8 cellular contexts compared by ENCODE assay signal in genomic region chr14:55731881-55732498, GRCh38.
DNase-seq lines count a peak whose midpoint lies in the region; ATAC-seq, FAIRE-seq and TF ChIP-seq lines count a peak whose summit lies in the region.

No MANE protein-coding gene starts in this region.

- no peaks in the 10 kb centered on the region for H3K9me3 ChIP-seq in A549

- H3K27me3 ChIP-seq in kidney epithelial cell (ENCODE audit: control insufficient read depth, insufficient read depth, low read length) = no peaks in the 10 kb centered on the region

- H3K4me3 ChIP-seq in A549 (no peak overlapping the region), kidney epithelial cell (ENCODE audit: low read depth, low read length) (no peak overlapping the region)

- peak; percentile 59 for TF ChIP-seq CTCF in A549 (IDR thresholded peaks at IDR 0.05)
- TF ChIP-seq CTCF in kidney epithelial cell (IDR thresholded peaks at IDR 0.05; ENCODE audit: insufficient read depth, low read length, poor library complexity, severe bottlenecking) = peak; percentile 67

- no peak for DNase-seq in A549 (ENCODE audit: low read depth in 1 of 2, low spot score in 1 of 2)
- DNase-seq in SK-MEL-5 (ENCODE audit: low read depth, low spot score) = peak; percentile 57
- DNase-seq in activated naive CD8-positive, alpha-beta T cell treated with anti-CD3 and anti-CD28 coated beads, Interleukin-2, amount 50 U/mL, for 16 hours (ENCODE audit: low read depth, low spot score) = peak; percentile 13
- no peak for DNase-seq in kidney epithelial cell (ENCODE audit: low read depth)
- DNase-seq in stimulated activated CD8-positive, alpha-beta memory T cell treated with anti-CD3 and anti-CD28 coated beads, Interleukin-2, amount 100 ng/mL, for 48 hours (ENCODE audit: low read depth in 2 of 2) = peak; percentile 3 to 28

- no peaks in the 10 kb centered on the region for H3K36me3 ChIP-seq in kidney epithelial cell (ENCODE audit: control insufficient read depth, insufficient read depth, low read length)

- CTCF ChIA-PET in A549 (lab: Yijun Ruan, JAX) = interaction anchor here (0.6 to 2.2 kb wide), 11 partner anchors 10 to 608 kb away, joined by 3 to 8 read pairs (median 3); no protein-coding TSS in a partner anchor

- peaks cover 15% of the 10 kb centered on the region; the same call in 2 of the 3 replicates for H3K4me1 ChIP-seq in A549

- POLR2A ChIA-PET in A549 (lab: Yijun Ruan, JAX) = no interaction called here

- peak overlapping the region in 1 of 2 experiments; percentile 57; a peak in 3 of 6 replicates for H3K27ac ChIP-seq in A549

- TF ChIP-seq RAD21 in A549 (conservative IDR thresholded peaks at IDR 0.05 in 1 of 2, IDR thresholded peaks at IDR 0.05 in 1 of 2) = peak; percentile 73 to 74

- TF ChIP-seq EP300 in A549 (IDR thresholded peaks at IDR 0.05) = no peak

- FAIRE-seq in A549 (lab: Jason Lieb, UNC) = no peak

- 22% methylated on average over 2 of the region's 2 CpGs for WGBS in A549 (ENCODE audit: missing lambda C conversion rate)

- no peak for TF ChIP-seq POLR2A in A549 (IDR thresholded peaks at IDR 0.05; ENCODE audit: low read length)

- peak in 1 of 2 experiments; percentile 68; a peak in 3 of 6 replicates for ATAC-seq in A549
- ATAC-seq in GM18502 (IDR thresholded peaks at IDR 0.05; ENCODE audit: poor library complexity, unreplicated experiment) = peak; percentile 48
- ATAC-seq in HG02623 (IDR thresholded peaks at IDR 0.05; ENCODE audit: unreplicated experiment) = no peak
- no peak for ATAC-seq in HG02610 (IDR thresholded peaks at IDR 0.05; ENCODE audit: unreplicated experiment)

- in situ Hi-C loops in SK-MEL-5 (cut with HindIII; ENCODE audit: low pct_unique_long_range_greater_than_20kb, low sequenced_read_pairs) = no loop called here

- no peak overlapping the region for H3K4me2 ChIP-seq in A549

TF ChIP-seq in A549, 52 proteins besides CTCF, POLR2A, EP300 and RAD21:
- no peak for TF ChIP-seq HOXA7 (CRISPR knock-in tag; IDR thresholded peaks at IDR 0.05)
- TF ChIP-seq SMC3 (IDR thresholded peaks at IDR 0.05) = peak; percentile 59

Comparison
In these comparisons a context has a peak if more than half of its experiments do, and no peak if none do; other contexts are left out.
1. DNase-seq: peak in SK-MEL-5 (single experiment), activated naive CD8-positive, alpha-beta T cell treated with anti-CD3 and anti-CD28 coated beads, Interleukin-2, amount 50 U/mL, for 16 hours (single experiment) and stimulated activated CD8-positive, alpha-beta memory T cell treated with anti-CD3 and anti-CD28 coated beads, Interleukin-2, amount 100 ng/mL, for 48 hours (2 of 2); none in A549 (0 of 2) and kidney epithelial cell (single experiment).